Comparison of ENCODE assay signal across 11 cellular contexts in genomic region chr16:19330801-19331484, GRCh38. TPM values are rescaled to one million over a fixed set of nuclear protein-coding genes. Genes with fewer than 3 reads are reported as not detected.
A peak's percentile ranks its signal among the peaks of the same experiment; 100 is the strongest.
DNase-seq lines count a peak whose midpoint lies in the region.
"Had no signal": no experiment of that assay in that cellular context is flagged by ENCODE, and none has a peak within 500 bp of the region (broad histone marks: within the 10 kb centered on the region; RNA-seq: fewer than 3 reads in every experiment).

No MANE protein-coding gene starts in this region.

- H3K4me1 ChIP-seq in mesenchymal stem cell (ENCODE audit: control insufficient read depth, insufficient read depth, low read depth, low read length): no peaks in the 10 kb centered on the region
- H3K4me1 ChIP-seq in HAP-1: no peaks in the 10 kb centered on the region

- H4K8ac ChIP-seq in mesenchymal stem cell (ENCODE audit: low read length): no peak overlapping the region

- peaks cover 3% of the 10 kb centered on the region for H3K27me3 Mint-ChIP-seq in activated naive CD8-positive, alpha-beta T cell treated with anti-CD3 and anti-CD28 coated beads for 36 hours

- H2AK5ac ChIP-seq in mesenchymal stem cell (ENCODE audit: low read length, severe bottlenecking): no peak overlapping the region

- no peaks in the 10 kb centered on the region for H3K36me3 Mint-ChIP-seq in activated naive CD8-positive, alpha-beta T cell treated with anti-CD3 and anti-CD28 coated beads for 36 hours

- no peak overlapping the region for H3K4me3 ChIP-seq in mesenchymal stem cell (ENCODE audit: insufficient read depth in 1 of 2, low read depth in 1 of 2, low read length in 2 of 2)
- H3K4me3 ChIP-seq in HAP-1: no peak overlapping the region

- whole genome bisulfite sequencing in mesenchymal stem cell: 53% methylated on average over 6 of the region's 6 CpGs

- H2BK5ac ChIP-seq in mesenchymal stem cell (ENCODE audit: low read depth, low read length, poor library complexity, severe bottlenecking): no peak overlapping the region

- no peaks in the 10 kb centered on the region for H3K79me1 ChIP-seq in mesenchymal stem cell (replicated peaks; ENCODE audit: low read length, poor library complexity, severe bottlenecking)

- H2BK15ac ChIP-seq in mesenchymal stem cell (ENCODE audit: low read depth, poor library complexity, severe bottlenecking): no peak overlapping the region

- H3K9me3 Mint-ChIP-seq in activated naive CD8-positive, alpha-beta T cell treated with anti-CD3 and anti-CD28 coated beads for 36 hours: peaks cover 1% of the 10 kb centered on the region

- no peak overlapping the region for H3K14ac ChIP-seq in mesenchymal stem cell (ENCODE audit: low read length in 2 of 2)

- no peak overlapping the region for H3K27ac Mint-ChIP-seq in activated naive CD8-positive, alpha-beta T cell treated with anti-CD3 and anti-CD28 coated beads for 36 hours

- DNase-seq in C1 segment of cervical spinal cord (lab: John Stamatoyannopoulos, UW) (peak in 8 of 14 donors; percentile 1 to 76 (median 24)), NCI-H1092 treated with DMSO at 0.1 percent for 48 hours (lab: John Stamatoyannopoulos, UW) (peak; percentile 70), cerebellar cortex (ENCODE audit: low spot score) (peak; percentile 22), mesenchymal stem cell (peak; percentile 6), DMS53 (lab: John Stamatoyannopoulos, UW) (no peak), HAP-1 (ENCODE audit: low spot score in 2 of 2) (no peak), NCI-H1048 (lab: John Stamatoyannopoulos, UW) (no peak)
- DNase-seq in activated naive CD8-positive, alpha-beta T cell treated with anti-CD3 and anti-CD28 coated beads for 36 hours: no peak
- DNase-seq: cortex of kidney, NCI-H2171 treated with DMSO at 0.1 percent for 48 hours had no signal

- H3K36me3 ChIP-seq in mesenchymal stem cell (ENCODE audit: control insufficient read depth in 1 of 2, insufficient read depth in 2 of 2, low read depth in 1 of 2, low read length in 2 of 2) (no peaks in the 10 kb centered on the region), HAP-1 (replicated peaks) (no peaks in the 10 kb centered on the region)

- in situ Hi-C loops in HAP-1 (cut with MboI; ENCODE audit: low sequenced_read_pairs): no loop called here

- no peak overlapping the region for H3K4me2 ChIP-seq in mesenchymal stem cell (ENCODE audit: low read length, poor library complexity, severe bottlenecking)

- H2BK12ac ChIP-seq in mesenchymal stem cell (ENCODE audit: low read length in 2 of 2): no peak overlapping the region

- H3K18ac ChIP-seq in mesenchymal stem cell (ENCODE audit: low read depth in 1 of 2, low read length in 2 of 2): no peak overlapping the region

- H3K4ac ChIP-seq in mesenchymal stem cell (ENCODE audit: low read depth in 1 of 2, low read length in 2 of 2): no peak overlapping the region

- H3K9me3 ChIP-seq in mesenchymal stem cell (ENCODE audit: control insufficient read depth, low read length): peaks cover 14% of the 10 kb centered on the region
- H3K9me3 ChIP-seq in HAP-1: no peaks in the 10 kb centered on the region

- no peak overlapping the region for H4K91ac ChIP-seq in mesenchymal stem cell (ENCODE audit: low read length)

- peak overlapping the region; percentile 20 for H3K9ac ChIP-seq in mesenchymal stem cell (ENCODE audit: low read length)

- no peak overlapping the region for H2AFZ ChIP-seq in mesenchymal stem cell (ENCODE audit: low read depth, low read length)

- H3K27me3 ChIP-seq in mesenchymal stem cell (ENCODE audit: control insufficient read depth in 1 of 2, insufficient read depth in 1 of 2, low read length in 2 of 2) (peaks cover 0 to 18% of the 10 kb centered on the region in 2 experiments), HAP-1 (ENCODE audit: low read depth) (no peaks in the 10 kb centered on the region)

- H2BK120ac ChIP-seq in mesenchymal stem cell (ENCODE audit: low read depth, low read length): no peak overlapping the region

- no peak overlapping the region for H3K27ac ChIP-seq in mesenchymal stem cell (ENCODE audit: low read length, poor library complexity, severe bottlenecking)
- H3K27ac ChIP-seq: C4-2B had no signal

- no peaks in the 10 kb centered on the region for H3K4me1 Mint-ChIP-seq in activated naive CD8-positive, alpha-beta T cell treated with anti-CD3 and anti-CD28 coated beads for 36 hours

- no peak overlapping the region for H3K4me3 Mint-ChIP-seq in activated naive CD8-positive, alpha-beta T cell treated with anti-CD3 and anti-CD28 coated beads for 36 hours

- H3K23ac ChIP-seq in mesenchymal stem cell (ENCODE audit: low read length in 2 of 2): no peak overlapping the region

RNA-seq across cellular contexts. Expression of gene CLEC19A, which starts 45.4 kb away (rescaled TPM):
- polyA plus RNA-seq in mesenchymal stem cell (2013, experiment 1 of 2): not detected
- not detected for polyA plus RNA-seq in mesenchymal stem cell (2013, experiment 2 of 2)
- not detected for total RNA-seq in activated naive CD8-positive, alpha-beta T cell treated with anti-CD3 and anti-CD28 coated beads for 36 hours

Comparison
In these comparisons a context has a peak if more than half of its experiments do, and no peak if none do; other contexts are left out.
1. DNase-seq: peak in C1 segment of cervical spinal cord (8 of 14), NCI-H1092 treated with DMSO at 0.1 percent for 48 hours (single experiment), cerebellar cortex (single experiment) and mesenchymal stem cell (single experiment); none in DMS53 (single experiment), activated naive CD8-positive, alpha-beta T cell treated with anti-CD3 and anti-CD28 coated beads for 36 hours (single experiment), HAP-1 (0 of 2) and NCI-H1048 (single experiment).